ENCODE assay signal across 15 cellular contexts in the genomic region with DNA sequence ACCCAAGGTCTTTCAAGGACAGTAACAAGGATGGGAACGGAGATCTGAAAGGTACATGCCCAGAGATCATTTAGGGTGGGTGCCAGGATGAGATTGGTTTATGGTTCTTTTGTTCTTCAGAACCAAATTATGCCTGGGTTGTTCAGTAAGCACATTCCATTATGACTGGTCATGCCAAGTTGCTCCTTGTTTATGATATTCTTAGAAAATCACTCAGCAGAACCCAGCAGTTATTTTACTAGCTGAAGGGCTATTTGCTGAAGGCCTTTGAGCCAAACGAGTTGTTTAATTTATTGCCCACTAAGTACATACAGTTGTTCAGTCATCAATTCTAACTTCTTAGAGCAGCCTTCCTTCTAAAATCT. TPM values are rescaled to one million over a fixed set of nuclear protein-coding genes. Genes with fewer than 3 reads are reported as not detected.
DNase-seq lines count a peak whose midpoint lies in the region; ATAC-seq and TF ChIP-seq lines count a peak whose summit lies in the region.
"Had no signal": no experiment of that assay in that cellular context is flagged by ENCODE, and none has a peak within 500 bp of the region (broad histone marks: within the 10 kb centered on the region; RNA-seq: fewer than 3 reads in every experiment).

No MANE protein-coding gene starts in this region.

- peak; percentile 24 for DNase-seq in AG09309 (ENCODE audit: low read depth)
- DNase-seq in M059J (ENCODE audit: low read depth) = peak; percentile 81
- DNase-seq in cardiac fibroblast (ENCODE audit: low read depth in 2 of 2) = peak; percentile 26 to 42
- peak; percentile 28 for DNase-seq in left kidney (ENCODE audit: low read depth, low spot score)
- DNase-seq in activated CD4-positive, alpha-beta T cell treated with anti-CD3 and anti-CD28 coated beads for 4 hours = no peak
- no peak for DNase-seq in activated CD4-positive, alpha-beta T cell treated with anti-CD3 and anti-CD28 coated beads, Interleukin-2, amount 10 ng/mL, durations not matched to agents 7 days and 5 days
- DNase-seq: activated CD4-positive, alpha-beta T cell treated with anti-CD3 and anti-CD28 coated beads for 1 hour; central memory CD4-positive, alpha-beta T cell; esophagus squamous epithelium; Karpas-422; left cardiac atrium; NCI-H446 treated with DMSO at 0.1 percent for 48 hours had no signal

- no peaks in the 10 kb centered on the region for H3K27me3 Mint-ChIP-seq in activated CD4-positive, alpha-beta T cell treated with anti-CD3 and anti-CD28 coated beads, Interleukin-2, amount 10 ng/mL, durations not matched to agents 7 days and 5 days

- POLR2A ChIA-PET in activated CD4-positive, alpha-beta T cell treated with anti-CD3 and anti-CD28 coated beads, Interleukin-2, amount 10 ng/mL, durations not matched to agents 7 days and 5 days (lab: Charles Lee) = no interaction called here

- TF ChIP-seq CTCF in AG09309 (IDR thresholded peaks at IDR 0.05; ENCODE audit: control insufficient read depth, insufficient read depth, low read depth, low read length, missing control alignments) (no peak), cardiac fibroblast (IDR thresholded peaks at IDR 0.05; ENCODE audit: low read depth, low read length) (no peak)

- H3K4me1 Mint-ChIP-seq in activated CD4-positive, alpha-beta T cell treated with anti-CD3 and anti-CD28 coated beads, Interleukin-2, amount 10 ng/mL, durations not matched to agents 7 days and 5 days = no peaks in the 10 kb centered on the region

- no peak overlapping the region for H3K27ac Mint-ChIP-seq in activated CD4-positive, alpha-beta T cell treated with anti-CD3 and anti-CD28 coated beads, Interleukin-2, amount 10 ng/mL, durations not matched to agents 7 days and 5 days

- no peak for ATAC-seq in GM19035 (IDR thresholded peaks at IDR 0.05; ENCODE audit: unreplicated experiment)
- ATAC-seq in HG02759 (IDR thresholded peaks at IDR 0.05; ENCODE audit: unreplicated experiment) = no peak
- ATAC-seq: left cardiac atrium had no signal

- no peaks in the 10 kb centered on the region for H3K36me3 Mint-ChIP-seq in activated CD4-positive, alpha-beta T cell treated with anti-CD3 and anti-CD28 coated beads, Interleukin-2, amount 10 ng/mL, durations not matched to agents 7 days and 5 days (ENCODE audit: low read depth)

- H3K4me3 ChIP-seq in AG09309 (ENCODE audit: control insufficient read depth, low read depth, low read length) = no peak overlapping the region
- no peak overlapping the region for H3K4me3 ChIP-seq in cardiac fibroblast (replicated peaks in 1 of 2; ENCODE audit: low read depth in 2 of 2, low read length in 2 of 2)
- H3K4me3 ChIP-seq: BLaER1, esophagus squamous epithelium had no signal

- CTCF ChIA-PET in activated CD4-positive, alpha-beta T cell treated with anti-CD3 and anti-CD28 coated beads, Interleukin-2, amount 10 ng/mL, durations not matched to agents 7 days and 5 days (lab: Charles Lee) = interaction anchor here (0.6 kb wide), 1 partner anchor 459 kb away, joined by 3 read pairs; no protein-coding TSS in a partner anchor

- no peak overlapping the region for H3K4me3 Mint-ChIP-seq in activated CD4-positive, alpha-beta T cell treated with anti-CD3 and anti-CD28 coated beads, Interleukin-2, amount 10 ng/mL, durations not matched to agents 7 days and 5 days

- H3K9me3 Mint-ChIP-seq in activated CD4-positive, alpha-beta T cell treated with anti-CD3 and anti-CD28 coated beads, Interleukin-2, amount 10 ng/mL, durations not matched to agents 7 days and 5 days = no peaks in the 10 kb centered on the region

RNA-seq across cellular contexts. Expression of gene SLC3A1, which starts 0.6 kb away (rescaled TPM):
- not detected in 2 replicates for total RNA-seq in M059J (2014; rRNA removed; shearing (Covaris generic))
- total RNA-seq in activated CD4-positive, alpha-beta T cell treated with anti-CD3 and anti-CD28 coated beads, Interleukin-2, amount 10 ng/mL, durations not matched to agents 7 days and 5 days = under 1 TPM in 1 of 2 experiments, not detected in 1; 0.22 TPM

Comparison
In these comparisons a context has a peak if more than half of its experiments do, and no peak if none do; other contexts are left out.
1. DNase-seq: peak in AG09309 (single experiment), M059J (single experiment), cardiac fibroblast (2 of 2) and left kidney (single experiment); none in activated CD4-positive, alpha-beta T cell treated with anti-CD3 and anti-CD28 coated beads for 4 hours (0 of 2) and activated CD4-positive, alpha-beta T cell treated with anti-CD3 and anti-CD28 coated beads, Interleukin-2, amount 10 ng/mL, durations not matched to agents 7 days and 5 days (single experiment).